ENCODE assay signal across 19 cellular contexts in the genomic region with DNA sequence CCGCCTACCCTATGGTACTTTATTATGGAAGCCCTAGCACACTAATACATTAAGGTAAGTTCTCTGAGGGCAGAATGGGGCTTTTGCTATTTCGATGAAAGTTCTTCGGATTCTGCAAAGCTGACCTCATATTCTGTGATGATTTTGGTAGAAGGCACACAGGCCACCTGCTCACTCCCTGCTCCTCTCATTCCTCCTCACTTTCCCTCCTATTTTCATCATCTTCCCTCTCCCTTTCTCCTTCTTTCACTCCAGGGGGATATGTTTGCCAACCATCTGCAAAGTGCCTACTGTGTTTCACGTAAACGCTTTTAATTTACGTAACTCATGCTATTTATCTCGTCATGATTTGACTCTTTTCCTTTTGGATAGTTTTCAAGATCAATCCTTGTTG. TPM values are rescaled to one million over a fixed set of nuclear protein-coding genes. Genes with fewer than 3 reads are reported as not detected.
DNase-seq lines count a peak whose midpoint lies in the region; ATAC-seq and TF ChIP-seq lines count a peak whose summit lies in the region.
"Had no signal": no experiment of that assay in that cellular context is flagged by ENCODE, and none has a peak within 500 bp of the region (broad histone marks: within the 10 kb centered on the region; RNA-seq: fewer than 3 reads in every experiment).

No MANE protein-coding gene starts in this region.

- TF ChIP-seq CTCF in ascending aorta (IDR thresholded peaks at IDR 0.05) = no peak
- no peak for TF ChIP-seq CTCF in esophagus muscularis mucosa (IDR thresholded peaks at IDR 0.05)
- TF ChIP-seq CTCF in sigmoid colon (IDR thresholded peaks at IDR 0.05) = no peak

- H3K4me3 ChIP-seq in ascending aorta = no peak overlapping the region
- no peak overlapping the region for H3K4me3 ChIP-seq in esophagus muscularis mucosa
- no peak overlapping the region for H3K4me3 ChIP-seq in sigmoid colon
- H3K4me3 ChIP-seq in aorta (ENCODE audit: low read length in 2 of 2) = no peak overlapping the region

- H3K9me3 ChIP-seq in ascending aorta = no peaks in the 10 kb centered on the region
- no peaks in the 10 kb centered on the region for H3K9me3 ChIP-seq in esophagus muscularis mucosa
- no peaks in the 10 kb centered on the region for H3K9me3 ChIP-seq in sigmoid colon
- H3K9me3 ChIP-seq in aorta (ENCODE audit: control insufficient read depth, low read length) = no peaks in the 10 kb centered on the region

- H3K4me1 ChIP-seq in ascending aorta = peaks cover 34 to 58% of the 10 kb centered on the region in 2 donors
- peaks cover 11 to 54% (median 49%) of the 10 kb centered on the region in 4 donors for H3K4me1 ChIP-seq in esophagus muscularis mucosa
- peaks cover 0 to 64% (median 54%) of the 10 kb centered on the region in 4 donors for H3K4me1 ChIP-seq in sigmoid colon
- peaks cover 0 to 2% of the 10 kb centered on the region in 2 donors for H3K4me1 ChIP-seq in aorta (ENCODE audit: control insufficient read depth in 1 of 2, insufficient read depth in 2 of 2, low read length in 2 of 2)

- H3K27ac ChIP-seq in ascending aorta (peak overlapping the region; percentile 77 to 92), esophagus muscularis mucosa (replicated peaks in 1 of 4) (peak overlapping the region in 3 of 4 donors; percentile 49 to 53 (median 52)), sigmoid colon (peak overlapping the region; percentile 22 to 89 (median 80)), aorta (ENCODE audit: low read depth in 1 of 2, low read length in 2 of 2) (peak overlapping the region; percentile 99)

- WGBS in esophagus muscularis mucosa = 82% methylated on average over 7 of the region's 7 CpGs
- 87 to 95% methylated on average over 7 of the region's 7 CpGs for WGBS in sigmoid colon, 2 donors
- WGBS in aorta, 2 donors = 89 to 91% methylated on average over 7 of the region's 7 CpGs

- TF ChIP-seq POLR2A in esophagus muscularis mucosa (IDR thresholded peaks at IDR 0.05; ENCODE audit: low read depth) (no peak), sigmoid colon (IDR thresholded peaks at IDR 0.05) (no peak)

- intact Hi-C loops in ascending aorta (cut with DNase I) = loop anchor here (5.0 kb wide), 1 partner anchor 152 kb away; no protein-coding TSS in a partner anchor
- intact Hi-C loops in esophagus muscularis mucosa (cut with DNase I) = no loop called here
- intact Hi-C loops in sigmoid colon (cut with DNase I) = loop anchor here (2.0 kb wide), 2 partner anchors 44 to 230 kb away; partner anchors contain the start of gene ETS2
- intact Hi-C loops in aorta (cut with DNase I) = no loop called here

- no peaks in the 10 kb centered on the region for H3K27me3 ChIP-seq in ascending aorta
- no peaks in the 10 kb centered on the region for H3K27me3 ChIP-seq in esophagus muscularis mucosa
- H3K27me3 ChIP-seq in sigmoid colon = no peaks in the 10 kb centered on the region
- H3K27me3 ChIP-seq in aorta (ENCODE audit: control insufficient read depth in 1 of 2, insufficient read depth in 2 of 2, low read length in 1 of 2) = no peaks in the 10 kb centered on the region

- no peak for DNase-seq in ascending aorta (ENCODE audit: low spot score in 2 of 2)
- no peak for DNase-seq in esophagus muscularis mucosa (ENCODE audit: extremely low spot score)
- DNase-seq in sigmoid colon = no peak
- no peak for DNase-seq in aorta
- no peak for DNase-seq in NCI-H524 (lab: John Stamatoyannopoulos, UW)
- DNase-seq in DMS53 (lab: John Stamatoyannopoulos, UW) = no peak
- no peak for DNase-seq in activated naive CD4-positive, alpha-beta T cell (lab: John Stamatoyannopoulos, UW)
- DNase-seq: ACHN; C1 segment of cervical spinal cord; CD8-positive, alpha-beta memory T cell; DMS79; GOT3; Karpas-422; NCI-H1092; NCI-H1436 treated with DMSO at 0.1 percent for 48 hours; NCI-H2081; NCI-H446 treated with DMSO at 0.1 percent for 48 hours; NK-92 treated with Interleukin-12 subunit alpha and Interleukin-12 subunit beta, amount 100 ng/mL, for 24 hours had no signal

- ATAC-seq in aorta (ENCODE audit: low FRiP score) = no peak
- ATAC-seq: Right ventricle myocardium inferior had no signal

- no peaks in the 10 kb centered on the region for H3K36me3 ChIP-seq in ascending aorta
- H3K36me3 ChIP-seq in esophagus muscularis mucosa = no peaks in the 10 kb centered on the region
- no peaks in the 10 kb centered on the region for H3K36me3 ChIP-seq in sigmoid colon
- H3K36me3 ChIP-seq in aorta (ENCODE audit: control insufficient read depth in 1 of 2, insufficient read depth in 2 of 2, low read length in 1 of 2) = no peaks in the 10 kb centered on the region

- no peak for TF ChIP-seq EP300 in esophagus muscularis mucosa (IDR thresholded peaks at IDR 0.05)
- no peak for TF ChIP-seq EP300 in sigmoid colon (IDR thresholded peaks at IDR 0.05)

RNA-seq across cellular contexts. Expression of gene ETS2, which starts 45.0 kb away (rescaled TPM):
- total RNA-seq in ascending aorta (113 TPM), esophagus muscularis mucosa (100 to 1,000 TPM in 1 of 4 donors, 10 to 100 TPM in 3; 31.1 to 175 (median 63.8) TPM), sigmoid colon (100 to 1,000 TPM in 1 of 4 donors, 10 to 100 TPM in 3; 32.1 to 112 (median 41.7) TPM), aorta (100 to 1,000 TPM; 145 to 232 TPM)
- polyA plus RNA-seq in sigmoid colon (100 to 1,000 TPM in 1 of 3 donors, 10 to 100 TPM in 2; 47.4 to 133 (median 83.3) TPM), aorta (10 to 100 TPM; 40.2 to 76.8 TPM)

Comparison
In these comparisons a context has a peak if more than half of its experiments do, and no peak if none do; other contexts are left out.
1. intact Hi-C loops: an anchor here in ascending aorta (5.0 kb wide) and sigmoid colon (2.0 kb wide); none called in esophagus muscularis mucosa and aorta.